19 cellular contexts compared by ENCODE assay signal in genomic region chr6:157579467-157580031, GRCh38.
DNase-seq lines count a peak whose midpoint lies in the region; ATAC-seq, FAIRE-seq and TF ChIP-seq lines count a peak whose summit lies in the region.
"Had no signal": no experiment of that assay in that cellular context is flagged by ENCODE, and none has a peak within 500 bp of the region (broad histone marks: within the 10 kb centered on the region; RNA-seq: fewer than 3 reads in every experiment).

No MANE protein-coding gene starts in this region.

- no peak for ATAC-seq in HepG2
- peak; percentile 61 to 87 (median 71) for ATAC-seq in right lobe of liver
- no peak for ATAC-seq in HG03469 (IDR thresholded peaks at IDR 0.05; ENCODE audit: unreplicated experiment)
- ATAC-seq in HG03520 (IDR thresholded peaks at IDR 0.05; ENCODE audit: unreplicated experiment): no peak
- ATAC-seq: left lung had no signal

- H3K4me1 ChIP-seq in liver (ENCODE audit: control insufficient read depth in 4 of 4, insufficient read depth in 4 of 4, low read length in 3 of 4) (no peaks in the 10 kb centered on the region), HepG2 (ENCODE audit: insufficient read depth, low read length) (no peaks in the 10 kb centered on the region), right lobe of liver (peaks cover 0 to 8% (median 3%) of the 10 kb centered on the region in 4 donors)
- H3K4me1 ChIP-seq: left lung had no signal

- H3K79me2 ChIP-seq in HepG2 (ENCODE audit: insufficient read depth, low read length): no peaks in the 10 kb centered on the region

- H3K27ac ChIP-seq in liver (ENCODE audit: low read depth in 1 of 2, low read length in 2 of 2) (peak overlapping the region; percentile 52 to 66), HepG2 (ENCODE audit: extremely low read length, insufficient read depth, low read length) (no peak overlapping the region), right lobe of liver (peak overlapping the region in 2 of 3 donors; percentile 0 to 5)
- H3K27ac ChIP-seq: cardiac muscle cell had no signal

- no peak for TF ChIP-seq CTCF in liver (IDR thresholded peaks at IDR 0.05; ENCODE audit: low read depth, low read length, missing input control)
- TF ChIP-seq CTCF in HepG2 (CRISPR knock-in tag; IDR thresholded peaks at IDR 0.05): no peak
- no peak for TF ChIP-seq CTCF in right lobe of liver (IDR thresholded peaks at IDR 0.05)

- no peak overlapping the region for H2AFZ ChIP-seq in HepG2 (ENCODE audit: low read length)

- TF ChIP-seq RAD21 in liver (IDR thresholded peaks at IDR 0.05) (peak in 1 of 2 donors; percentile 6), HepG2 (CRISPR knock-in tag; IDR thresholded peaks at IDR 0.05) (no peak)

- WGBS in liver: 48% methylated on average over 3 of the region's 3 CpGs
- 93% methylated on average over 3 of the region's 3 CpGs for WGBS in HepG2 (ENCODE audit: low lambda C conversion rate)
- WGBS in right lobe of liver (ENCODE audit: insufficient coverage, low coverage, low lambda C conversion rate, missing lambda C conversion rate): 13% methylated on average over 3 of the region's 3 CpGs

- no peak overlapping the region for H3K4me2 ChIP-seq in HepG2 (ENCODE audit: low read depth, low read length)

- no peak overlapping the region for H3K9ac ChIP-seq in liver (ENCODE audit: low read depth in 1 of 2, low read length in 2 of 2)
- no peak overlapping the region for H3K9ac ChIP-seq in HepG2 (ENCODE audit: insufficient read depth, low read depth, low read length)

- no peak overlapping the region for H3K4me3 ChIP-seq in liver (ENCODE audit: low read depth in 1 of 3, low read length in 3 of 3)
- H3K4me3 ChIP-seq in HepG2 (replicated peaks in 1 of 3; ENCODE audit: insufficient read depth in 1 of 3, low read depth in 2 of 3, low read length in 3 of 3): no peak overlapping the region
- H3K4me3 ChIP-seq in right lobe of liver: no peak overlapping the region
- H3K4me3 ChIP-seq: cardiac muscle cell, left lung had no signal

- H3K36me3 ChIP-seq in liver (ENCODE audit: control insufficient read depth in 4 of 4, insufficient read depth in 3 of 4, low read depth in 1 of 4, low read length in 3 of 4): no peaks in the 10 kb centered on the region
- no peaks in the 10 kb centered on the region for H3K36me3 ChIP-seq in HepG2 (replicated peaks in 1 of 2; ENCODE audit: control insufficient read depth in 1 of 2, insufficient read depth in 2 of 2, low read length in 2 of 2)
- no peaks in the 10 kb centered on the region for H3K36me3 ChIP-seq in right lobe of liver
- H3K36me3 ChIP-seq: cardiac muscle cell, left lung had no signal

- H3K27me3 ChIP-seq in liver (ENCODE audit: control insufficient read depth in 4 of 4, insufficient read depth in 4 of 4, low read length in 3 of 4): no peaks in the 10 kb centered on the region
- H3K27me3 ChIP-seq in HepG2 (ENCODE audit: control insufficient read depth in 1 of 2, insufficient read depth in 2 of 2, low read length in 2 of 2): no peaks in the 10 kb centered on the region
- no peaks in the 10 kb centered on the region for H3K27me3 ChIP-seq in right lobe of liver
- H3K27me3 ChIP-seq: cardiac muscle cell, left lung had no signal

- no TSS peak for BruUV-seq in HepG2 (replicated peaks; lab: Mats Ljungman, UMichigan)

- no peak for FAIRE-seq in HepG2 (lab: Jason Lieb, UNC)

- intact Hi-C loops in HepG2 (cut with micrococcal nuclease; ENCODE audit: unreplicated experiment): no loop called here
- intact Hi-C loops in right lobe of liver (cut with DNase I): no loop called here

- CTCF ChIA-PET in HepG2 (lab: Yijun Ruan, JAX; ENCODE audit: low intra/inter-chr PET ratio, low total read pairs): no interaction called here

- no peaks in the 10 kb centered on the region for H4K20me1 ChIP-seq in HepG2 (ENCODE audit: insufficient read depth, low read length)

- TF ChIP-seq EP300 in HepG2 (IDR thresholded peaks at IDR 0.05; ENCODE audit: low read depth in 2 of 2, low read length in 2 of 2) (no peak), HepG2 (CRISPR knock-in tag; IDR thresholded peaks at IDR 0.05; ENCODE audit: borderline replicate concordance) (no peak)

- DNase-seq in HepG2 (ENCODE audit: low spot score) (no peak), dermis blood vessel endothelial cell (peak; percentile 82), right lobe of liver (no peak), DMS 273 (lab: John Stamatoyannopoulos, UW; ENCODE audit: unreplicated experiment) (no peak), NOMO-1 (lab: John Stamatoyannopoulos, UW; ENCODE audit: unreplicated experiment in 2 of 2) (no peak)
- DNase-seq: activated CD4-positive, CD25-positive, alpha-beta regulatory T cell treated with anti-CD3 and anti-CD28 coated beads, Interleukin-2, amount 50 U/mL, for 72 hours; activated CD8-positive, alpha-beta memory T cell treated with anti-CD3 and anti-CD28 coated beads, Interleukin-2, amount 50 U/mL, for 4 hours; activated naive CD4-positive, alpha-beta T cell treated with anti-CD3 and anti-CD28 coated beads, Interleukin-2, amount 50 U/mL, for 16 hours; COR-L47; left lung; NCI-H1694; NCI-H526; nephron progenitor cell; stimulated activated CD4-positive, alpha-beta T cell treated with anti-CD3 and anti-CD28 coated beads, Interleukin-4, amount 100 ng/mL, for 24 hours; T-helper 1 cell had no signal

- TF ChIP-seq POLR2A in HepG2 (IDR thresholded peaks at IDR 0.05; ENCODE audit: insufficient read depth in 1 of 2, low read depth in 2 of 2, low read length in 2 of 2) (no peak), right lobe of liver (IDR thresholded peaks at IDR 0.05) (no peak)

- H3K9me3 ChIP-seq in liver (ENCODE audit: control insufficient read depth in 4 of 4, low read length in 3 of 4) (peaks cover 0 to 3% (median 0%) of the 10 kb centered on the region in 4 donors), HepG2 (ENCODE audit: low read length) (no peaks in the 10 kb centered on the region), right lobe of liver (no peaks in the 10 kb centered on the region)
- H3K9me3 ChIP-seq: left lung had no signal

- in situ Hi-C loops in HepG2 (cut with HindIII; ENCODE audit: extremely low pct_ligation_motif_present, low pct_unique_long_range_greater_than_20kb): no loop called here

- POLR2A ChIA-PET in HepG2 (lab: Yijun Ruan, JAX): no interaction called here

TF ChIP-seq in liver, 16 proteins besides CTCF, POLR2A, EP300 and RAD21 (continues in another document):
- TF ChIP-seq HNF4G (IDR thresholded peaks at IDR 0.05): no peak
- peak in 1 of 2 donors; percentile 25 for TF ChIP-seq HNF4A (conservative IDR thresholded peaks at IDR 0.05)
- TF ChIP-seq TAF1 (conservative IDR thresholded peaks at IDR 0.05): no peak
- no peak for TF ChIP-seq ZBTB33 (IDR thresholded peaks at IDR 0.05)
- peak; percentile 30 for TF ChIP-seq FOXA1 (IDR thresholded peaks at IDR 0.05)
- peak in 1 of 2 donors; percentile 34 for TF ChIP-seq RXRA (IDR thresholded peaks at IDR 0.05)
- TF ChIP-seq SP1 (IDR thresholded peaks at IDR 0.05): no peak
- TF ChIP-seq FOXA2 (IDR thresholded peaks at IDR 0.05): peak; percentile 28
- TF ChIP-seq EGR1 (IDR thresholded peaks at IDR 0.05; ENCODE audit: low read depth in 2 of 2): peak in 1 of 2 donors; percentile 19
- no peak for TF ChIP-seq NR2F2 (IDR thresholded peaks at IDR 0.05)
- peak; percentile 50 for TF ChIP-seq YY1 (IDR thresholded peaks at IDR 0.05)

TF ChIP-seq in HepG2, 621 proteins besides CTCF, POLR2A, EP300 and RAD21:
- no peak for TF ChIP-seq GATAD2A (CRISPR knock-in tag; IDR thresholded peaks at IDR 0.05)
- no peak for TF ChIP-seq RFX1 (IDR thresholded peaks at IDR 0.05)
- no peak for TF ChIP-seq RXRA (CRISPR knock-in tag; IDR thresholded peaks at IDR 0.05)
- no peak for TF ChIP-seq ZNF362 (CRISPR knock-in tag; IDR thresholded peaks at IDR 0.05; ENCODE audit: borderline replicate concordance)
- TF ChIP-seq ZC3H4 (CRISPR knock-in tag; IDR thresholded peaks at IDR 0.05; ENCODE audit: borderline replicate concordance): no peak
- no peak for TF ChIP-seq ASH2L (IDR thresholded peaks at IDR 0.05; ENCODE audit: insufficient read length, low read depth, low read length)
- TF ChIP-seq TERF1 (CRISPR knock-in tag; IDR thresholded peaks at IDR 0.05): no peak

Comparison
In these comparisons a context has a peak if more than half of its experiments do, and no peak if none do; other contexts are left out.
1. ATAC-seq: peak in right lobe of liver (4 of 4); none in HepG2 (single experiment), HG03469 (single experiment) and HG03520 (single experiment).